3 cellular contexts compared by ENCODE assay signal in genomic region chr16:35234679-35235078, GRCh38.
"Had no signal": no experiment of that assay in that cellular context is flagged by ENCODE, and none has a peak within 500 bp of the region (broad histone marks: within the 10 kb centered on the region; RNA-seq: fewer than 3 reads in every experiment).

No MANE protein-coding gene starts in this region.

- ATAC-seq: GM12878 had no signal

- DNase-seq: GDM1, GF-D8 had no signal
